Comparison of ENCODE assay signal across 15 cellular contexts in the genomic region with DNA sequence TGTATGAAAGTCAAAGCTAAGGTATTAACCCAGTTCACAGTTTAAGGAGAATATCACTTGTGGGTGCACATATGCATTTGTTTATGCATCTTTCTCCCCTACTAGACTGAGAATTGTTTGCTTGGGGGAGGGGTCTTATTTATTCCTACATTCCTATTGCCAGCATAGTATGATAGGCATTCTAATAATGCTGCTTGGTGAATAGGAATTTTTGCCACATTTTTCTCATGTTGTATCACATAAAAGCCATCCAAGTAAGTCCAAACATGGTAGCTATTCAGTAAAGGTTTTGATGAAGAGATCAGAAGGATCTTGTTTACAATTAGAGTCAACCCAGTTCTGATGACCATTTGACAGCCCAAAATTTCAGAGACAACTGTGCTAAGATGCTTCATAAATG. TPM values are rescaled to one million over a fixed set of nuclear protein-coding genes. Genes with fewer than 3 reads are reported as not detected.
DNase-seq lines count a peak whose midpoint lies in the region.
"Had no signal": no experiment of that assay in that cellular context is flagged by ENCODE, and none has a peak within 500 bp of the region (broad histone marks: within the 10 kb centered on the region; RNA-seq: fewer than 3 reads in every experiment).

No MANE protein-coding gene starts in this region.

- peak; percentile 0 for DNase-seq in ACHN
- DNase-seq in EL = peak; percentile 63
- peak; percentile 50 for DNase-seq in astrocyte of the hippocampus (ENCODE audit: low read depth, low spot score)
- DNase-seq in renal cortical epithelial cell (ENCODE audit: low read depth) = peak; percentile 32
- DNase-seq in SHP77 (lab: John Stamatoyannopoulos, UW) = no peak
- no peak for DNase-seq in SIG-M5 (lab: John Stamatoyannopoulos, UW)
- DNase-seq in NCI-H1436 (lab: John Stamatoyannopoulos, UW) = no peak
- DNase-seq in DMS153 (lab: John Stamatoyannopoulos, UW) = no peak
- DNase-seq: Calu3; CD4-positive, alpha-beta T cell; DMS 273 treated with DMSO at 0.1 percent for 48 hours; DMS79; GF-D8; HFFc6 had no signal

- in situ Hi-C loops in ACHN (cut with HindIII; ENCODE audit: low pct_ligation_motif_present, low pct_unique_long_range_greater_than_20kb, low sequenced_read_pairs) = no loop called here

RNA-seq across cellular contexts. Expression of a gene that starts 48.6 kb away (rescaled TPM):
- 3.0 and 4.0 TPM in 2 replicates for total RNA-seq in renal cortical epithelial cell
- total RNA-seq: B cell had no signal

Comparison
In these comparisons a context has a peak if more than half of its experiments do, and no peak if none do; other contexts are left out.
1. DNase-seq: peak in ACHN (single experiment), EL (single experiment), astrocyte of the hippocampus (single experiment) and renal cortical epithelial cell (single experiment); none in SHP77 (0 of 2), SIG-M5 (single experiment), NCI-H1436 (single experiment) and DMS153 (single experiment).